In genomic region chr9:87766697-87767096, GRCh38 we compare ENCODE assay signal across 20 cellular contexts. TPM values are rescaled to one million over a fixed set of nuclear protein-coding genes. Genes with fewer than 3 reads are reported as not detected.
A peak's percentile ranks its signal among the peaks of the same experiment; 100 is the strongest.
DNase-seq lines count a peak whose midpoint lies in the region; ATAC-seq and TF ChIP-seq lines count a peak whose summit lies in the region.
"Had no signal": no experiment of that assay in that cellular context is flagged by ENCODE, and none has a peak within 500 bp of the region (broad histone marks: within the 10 kb centered on the region; RNA-seq: fewer than 3 reads in every experiment).

No MANE protein-coding gene starts in this region.

- H3K36me3 ChIP-seq in thyroid gland, result no peaks in the 10 kb centered on the region
- H3K36me3 ChIP-seq: gastroesophageal sphincter, right atrium auricular region had no signal

- H3K4me1 ChIP-seq in foreskin keratinocyte (peaks cover 20% of the 10 kb centered on the region), thyroid gland (no peaks in the 10 kb centered on the region)
- H3K4me1 ChIP-seq: gastroesophageal sphincter had no signal

- H3K9me3 Mint-ChIP-seq in activated T-cell treated with anti-CD3 and anti-CD28 coated beads, Interleukin-2, amount 50 U/mL, for 72 hours, result no peaks in the 10 kb centered on the region
- H3K9me3 Mint-ChIP-seq in type B pancreatic cell, result no peaks in the 10 kb centered on the region
- H3K9me3 Mint-ChIP-seq: dendritic cell treated with granulocyte-macrophage colony-stimulating factor and Interleukin-4, amounts not matched to agents 40 ng/mL and 50 ng/mL, for 4 days had no signal

- H3K27ac Mint-ChIP-seq in activated T-cell treated with anti-CD3 and anti-CD28 coated beads, Interleukin-2, amount 50 U/mL, for 72 hours, result no peak overlapping the region
- peak overlapping the region; percentile 95 for H3K27ac Mint-ChIP-seq in type B pancreatic cell
- H3K27ac Mint-ChIP-seq: CD4-positive, CD25-positive, alpha-beta regulatory T cell; dendritic cell treated with granulocyte-macrophage colony-stimulating factor and Interleukin-4, amounts not matched to agents 40 ng/mL and 50 ng/mL, for 4 days; IgD-negative memory B cell had no signal

- no peak for DNase-seq in activated T-cell treated with anti-CD3 and anti-CD28 coated beads, Interleukin-2, amount 50 U/mL, for 72 hours
- no peak for DNase-seq in activated T-cell treated with anti-CD3 and anti-CD28 coated beads, Interleukin-2, amount 50 U/mL, for 48 hours
- DNase-seq in RWPE1 (ENCODE audit: low spot score) (peak; percentile 86), foreskin keratinocyte (peak; percentile 85 to 97), type B pancreatic cell (ENCODE audit: extremely low spot score, unreplicated experiment) (no peak), thyroid gland (no peak), NK-92 (lab: John Stamatoyannopoulos, UW; ENCODE audit: unreplicated experiment) (no peak), GM19240 (ENCODE audit: insufficient read length, low spot score) (no peak)
- DNase-seq: CD4-positive, CD25-positive, alpha-beta regulatory T cell; HCEC 1CT; left ventricle myocardium superior; MM.1S; NCI-H1694; substantia nigra had no signal

- H3K27me3 Mint-ChIP-seq in activated T-cell treated with anti-CD3 and anti-CD28 coated beads, Interleukin-2, amount 50 U/mL, for 72 hours (ENCODE audit: low read depth), result peaks cover 23% of the 10 kb centered on the region
- H3K27me3 Mint-ChIP-seq in type B pancreatic cell, result no peaks in the 10 kb centered on the region
- H3K27me3 Mint-ChIP-seq: CD4-positive, CD25-positive, alpha-beta regulatory T cell; IgD-negative memory B cell had no signal

- H3K4me3 ChIP-seq in thyroid gland (replicated peaks in 1 of 3), result no peak overlapping the region
- H3K4me3 ChIP-seq: gastroesophageal sphincter, GM12878, right atrium auricular region had no signal

- H3K27ac ChIP-seq in RWPE1 (no peak overlapping the region), foreskin keratinocyte (peak overlapping the region; percentile 61), thyroid gland (no peak overlapping the region)
- H3K27ac ChIP-seq: gastroesophageal sphincter, right atrium auricular region had no signal

- POLR2A ChIA-PET in RWPE1 (lab: Yijun Ruan, JAX; ENCODE audit: low non-redundant PET), result no interaction called here

- ATAC-seq in activated T-cell treated with anti-CD3 and anti-CD28 coated beads, Interleukin-2, amount 50 U/mL, for 72 hours (replicated peaks in 1 of 2), result peak; percentile 57 to 83
- ATAC-seq in foreskin keratinocyte, result peak; percentile 95
- ATAC-seq: gastroesophageal sphincter, GM12878, left ventricle myocardium superior, Right ventricle myocardium inferior had no signal

- peaks cover 4% of the 10 kb centered on the region for H3K4me1 Mint-ChIP-seq in activated T-cell treated with anti-CD3 and anti-CD28 coated beads, Interleukin-2, amount 50 U/mL, for 72 hours (ENCODE audit: low read depth)
- peaks cover 10% of the 10 kb centered on the region for H3K4me1 Mint-ChIP-seq in type B pancreatic cell (ENCODE audit: unreplicated experiment)
- H3K4me1 Mint-ChIP-seq: CD4-positive, CD25-positive, alpha-beta regulatory T cell; IgD-negative memory B cell had no signal

- no peaks in the 10 kb centered on the region for H3K36me3 Mint-ChIP-seq in activated T-cell treated with anti-CD3 and anti-CD28 coated beads, Interleukin-2, amount 50 U/mL, for 72 hours (ENCODE audit: insufficient read depth in 2 of 2)
- H3K36me3 Mint-ChIP-seq in type B pancreatic cell, result no peaks in the 10 kb centered on the region
- H3K36me3 Mint-ChIP-seq: CD4-positive, CD25-positive, alpha-beta regulatory T cell had no signal

- TF ChIP-seq CTCF in RWPE1 (conservative IDR thresholded peaks at IDR 0.05; ENCODE audit: low read depth) (no peak), foreskin keratinocyte (conservative IDR thresholded peaks at IDR 0.05) (no peak), type B pancreatic cell (conservative IDR thresholded peaks at IDR 0.05) (no peak), thyroid gland (IDR thresholded peaks at IDR 0.05) (no peak)

- H3K27me3 ChIP-seq in foreskin keratinocyte, result no peaks in the 10 kb centered on the region
- H3K27me3 ChIP-seq in thyroid gland, result no peaks in the 10 kb centered on the region
- H3K27me3 ChIP-seq: right atrium auricular region had no signal

- no peaks in the 10 kb centered on the region for H3K9me3 ChIP-seq in thyroid gland
- H3K9me3 ChIP-seq: gastroesophageal sphincter, right atrium auricular region had no signal

- 32 to 50% methylated on average over 1 of the region's 1 CpG for WGBS in thyroid gland, 2 donors

- CTCF ChIA-PET in RWPE1 (lab: Yijun Ruan, JAX), result no interaction called here

- H3K4me3 Mint-ChIP-seq in activated T-cell treated with anti-CD3 and anti-CD28 coated beads, Interleukin-2, amount 50 U/mL, for 72 hours, result no peak overlapping the region
- peak overlapping the region; percentile 65 for H3K4me3 Mint-ChIP-seq in type B pancreatic cell
- H3K4me3 Mint-ChIP-seq: CD4-positive, CD25-positive, alpha-beta regulatory T cell; dendritic cell treated with granulocyte-macrophage colony-stimulating factor and Interleukin-4, amounts not matched to agents 40 ng/mL and 50 ng/mL, for 4 days; IgD-negative memory B cell had no signal

- TF ChIP-seq POLR2A in thyroid gland (IDR thresholded peaks at IDR 0.05), result no peak

- intact Hi-C loops in thyroid gland (cut with DNase I), result no loop called here

RNA-seq across cellular contexts. Expression of gene CTSL, which starts 40.8 kb away (rescaled TPM):
- 1 to 10 TPM; 2.4 to 5.6 TPM for total RNA-seq in activated T-cell treated with anti-CD3 and anti-CD28 coated beads, Interleukin-2, amount 50 U/mL, for 72 hours
- total RNA-seq in foreskin keratinocyte, result 95.8 and 96.1 TPM in 2 replicates
- 96.1 and 101 TPM in 2 replicates for polyA plus RNA-seq in foreskin keratinocyte
- total RNA-seq in type B pancreatic cell (ENCODE audit: low replicate concordance), result 85.7 and 117 TPM in 2 replicates
- total RNA-seq in thyroid gland, result 100 to 1,000 TPM in 3 of 4 donors, 10 to 100 TPM in 1; 62.0 to 172 (median 112) TPM

Comparison
In these comparisons a context has a peak if more than half of its experiments do, and no peak if none do; other contexts are left out.
1. DNase-seq: peak in RWPE1 (single experiment) and foreskin keratinocyte (2 of 2); none in activated T-cell treated with anti-CD3 and anti-CD28 coated beads, Interleukin-2, amount 50 U/mL, for 72 hours (0 of 2), activated T-cell treated with anti-CD3 and anti-CD28 coated beads, Interleukin-2, amount 50 U/mL, for 48 hours (0 of 2), type B pancreatic cell (single experiment), thyroid gland (0 of 2), NK-92 (single experiment) and GM19240 (single experiment).
2. RNA of gene CTSL, which starts 40.8 kb away (total RNA-seq): 62.0 to 172 TPM in thyroid gland, 95.8 to 96.1 TPM in foreskin keratinocyte and 85.7 to 117 TPM in type B pancreatic cell; 2.4 to 5.6 TPM in activated T-cell treated with anti-CD3 and anti-CD28 coated beads, Interleukin-2, amount 50 U/mL, for 72 hours; every median in the first group is over 4 times any median in the second.